1 cellular context compared by ENCODE assay signal in the genomic region with DNA sequence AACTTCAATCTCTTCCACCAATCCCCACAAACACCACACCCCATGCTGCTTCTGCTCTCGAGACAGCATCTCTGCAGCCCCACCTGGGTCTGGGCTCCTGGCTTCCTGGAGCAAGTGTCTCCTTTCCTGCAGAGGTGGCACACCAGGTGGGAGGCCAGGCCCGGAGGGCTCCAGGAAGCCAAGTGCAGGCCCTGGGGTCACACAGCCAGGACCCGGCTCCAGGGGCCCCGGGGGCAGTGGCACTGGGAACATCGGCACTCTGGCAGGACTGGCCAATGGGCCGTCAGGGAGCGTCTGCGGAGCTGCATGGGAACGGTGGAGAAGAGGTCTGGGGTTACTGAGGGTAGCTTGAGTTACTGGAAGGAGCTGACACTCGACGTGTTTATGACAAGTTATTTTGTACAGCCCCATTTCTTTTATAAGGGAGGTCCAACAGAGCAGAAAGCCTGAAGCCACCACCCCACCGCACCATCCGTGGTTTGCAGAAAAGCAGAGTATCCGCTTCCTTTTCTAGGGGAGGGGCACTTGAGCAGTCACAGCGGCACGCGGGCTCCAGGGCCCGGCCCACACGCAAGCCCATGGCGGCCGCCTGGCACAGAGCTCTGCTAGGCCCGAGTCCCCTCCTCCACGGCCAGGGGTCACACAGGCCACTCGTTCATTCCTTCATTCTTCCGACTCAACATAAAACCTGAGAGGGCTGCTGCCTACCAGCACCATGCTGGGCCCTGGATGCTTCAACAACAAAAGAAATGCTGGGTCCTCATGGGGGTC.
TF ChIP-seq lines count a peak whose summit lies in the region.

No MANE protein-coding gene starts in this region.

TF ChIP-seq in K562, 482 proteins besides CTCF, POLR2A, EP300 and RAD21:
- TF ChIP-seq, protein P1, sequence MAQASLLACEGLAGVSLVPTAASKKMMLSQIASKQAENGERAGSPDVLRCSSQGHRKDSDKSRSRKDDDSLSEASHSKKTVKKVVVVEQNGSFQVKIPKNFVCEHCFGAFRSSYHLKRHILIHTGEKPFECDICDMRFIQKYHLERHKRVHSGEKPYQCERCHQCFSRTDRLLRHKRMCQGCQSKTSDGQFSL (CRISPR knock-in tag; IDR thresholded peaks at IDR 0.05) = no peak
- TF ChIP-seq, protein P1 (tag; IDR thresholded peaks at IDR 0.05) = no peak
- TF ChIP-seq POLR2G (IDR thresholded peaks at IDR 0.05; ENCODE audit: low read depth, low read length) = peak; percentile 45; the same call in 1 of the 2 replicates
